23 cellular contexts compared by ENCODE assay signal in the genomic region with DNA sequence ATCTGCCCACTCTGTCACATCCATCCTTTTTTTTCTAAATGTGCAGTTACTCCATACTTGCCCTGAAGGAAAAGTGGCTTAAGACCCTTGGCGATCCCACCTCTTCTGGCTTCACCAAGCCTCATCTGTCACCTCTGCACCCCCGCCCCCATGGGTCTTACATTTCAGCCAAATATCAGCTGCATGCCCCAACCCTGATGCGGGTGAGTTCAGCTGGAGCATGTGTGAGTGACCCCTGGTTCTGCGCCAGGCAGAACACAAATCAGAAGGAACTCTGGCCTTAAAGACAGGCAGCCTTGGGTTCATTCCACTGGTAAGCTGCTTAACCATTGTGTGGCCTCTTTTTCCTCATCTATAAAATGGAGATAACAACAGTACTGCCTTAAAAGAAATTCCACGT.
DNase-seq lines count a peak whose midpoint lies in the region; ATAC-seq, FAIRE-seq and TF ChIP-seq lines count a peak whose summit lies in the region.
"Had no signal": no experiment of that assay in that cellular context is flagged by ENCODE, and none has a peak within 500 bp of the region (broad histone marks: within the 10 kb centered on the region; RNA-seq: fewer than 3 reads in every experiment).

No MANE protein-coding gene starts in this region.

- H3K4me3 ChIP-seq in right cardiac atrium (ENCODE audit: low read length): no peak overlapping the region
- H3K4me3 ChIP-seq in liver (ENCODE audit: low read depth in 1 of 3, low read length in 3 of 3): no peak overlapping the region
- H3K4me3 ChIP-seq in right lobe of liver: no peak overlapping the region
- H3K4me3 ChIP-seq in kidney (ENCODE audit: low read length in 2 of 2): no peak overlapping the region
- no peak overlapping the region for H3K4me3 ChIP-seq in neuronal stem cell (ENCODE audit: low read length in 2 of 2)
- H3K4me3 ChIP-seq: A549; BLaER1 treated with 17β-estradiol and CSF1 and Interleukin-3, amounts not matched to agents 10 nM and 100 nM had no signal

- H3K36me3 ChIP-seq in liver (ENCODE audit: control insufficient read depth in 4 of 4, insufficient read depth in 3 of 4, low read depth in 1 of 4, low read length in 3 of 4) (no peaks in the 10 kb centered on the region), right lobe of liver (no peaks in the 10 kb centered on the region), kidney (ENCODE audit: control insufficient read depth in 1 of 2, insufficient read depth in 2 of 2, low read length in 2 of 2) (no peaks in the 10 kb centered on the region), neuronal stem cell (replicated peaks in 1 of 2; ENCODE audit: control insufficient read depth in 2 of 2, insufficient read depth in 2 of 2, low read length in 2 of 2) (no peaks in the 10 kb centered on the region)
- H3K36me3 ChIP-seq: BLaER1 treated with 17β-estradiol and CSF1 and Interleukin-3, amounts not matched to agents 10 nM and 100 nM had no signal

- FAIRE-seq in kidney (lab: Jason Lieb, UNC): no peak
- FAIRE-seq: A549, D721Med, G401.6, GM12891, GM19239 had no signal

- no peak overlapping the region for H2BK12ac ChIP-seq in neuronal stem cell (ENCODE audit: low read length)

- TF ChIP-seq RAD21 in liver (IDR thresholded peaks at IDR 0.05): no peak

- no peak overlapping the region for H3K14ac ChIP-seq in neuronal stem cell (ENCODE audit: low read length)

- H3K9ac ChIP-seq in liver (ENCODE audit: low read depth in 1 of 2, low read length in 2 of 2) (no peak overlapping the region), kidney (ENCODE audit: low read length in 2 of 2) (no peak overlapping the region), neuronal stem cell (ENCODE audit: low read depth, low read length, poor library complexity) (no peak overlapping the region)
- H3K9ac ChIP-seq: BLaER1 treated with 17β-estradiol and CSF1 and Interleukin-3, amounts not matched to agents 10 nM and 100 nM had no signal

- H3K9me3 ChIP-seq in right cardiac atrium (ENCODE audit: control insufficient read depth, low read length) (no peaks in the 10 kb centered on the region), liver (ENCODE audit: control insufficient read depth in 4 of 4, low read length in 3 of 4) (no peaks in the 10 kb centered on the region), right lobe of liver (no peaks in the 10 kb centered on the region), kidney (ENCODE audit: control insufficient read depth in 1 of 2, low read length in 2 of 2) (no peaks in the 10 kb centered on the region), neuronal stem cell (replicated peaks in 1 of 2; ENCODE audit: control insufficient read depth in 2 of 2, insufficient read depth in 1 of 2, low read depth in 1 of 2, low read length in 2 of 2) (no peaks in the 10 kb centered on the region)
- H3K9me3 ChIP-seq: A549; BLaER1 treated with 17β-estradiol and CSF1 and Interleukin-3, amounts not matched to agents 10 nM and 100 nM; Caco-2 had no signal

- H2AFZ ChIP-seq in neuronal stem cell (ENCODE audit: low read length): no peak overlapping the region

- H3K27ac ChIP-seq in right cardiac atrium (ENCODE audit: low read length) (no peak overlapping the region), liver (ENCODE audit: low read depth in 1 of 2, low read length in 2 of 2) (no peak overlapping the region), right lobe of liver (no peak overlapping the region), kidney (ENCODE audit: low read depth in 2 of 2, low read length in 2 of 2) (no peak overlapping the region), neuronal stem cell (replicated peaks; ENCODE audit: low read length) (no peak overlapping the region)
- H3K27ac ChIP-seq: 22Rv1; A549; BLaER1 treated with 17β-estradiol and CSF1 and Interleukin-3, amounts not matched to agents 10 nM and 100 nM; C4-2B had no signal

- no peak for TF ChIP-seq POLR2A in right lobe of liver (IDR thresholded peaks at IDR 0.05)

- no peak overlapping the region for H2BK15ac ChIP-seq in neuronal stem cell (ENCODE audit: low read length)

- H3K79me1 ChIP-seq in neuronal stem cell (ENCODE audit: low read depth, low read length): no peaks in the 10 kb centered on the region

- H3K4me1 ChIP-seq in right cardiac atrium (ENCODE audit: control insufficient read depth, insufficient read depth, low read length) (no peaks in the 10 kb centered on the region), liver (ENCODE audit: control insufficient read depth in 4 of 4, insufficient read depth in 4 of 4, low read length in 3 of 4) (no peaks in the 10 kb centered on the region), right lobe of liver (no peaks in the 10 kb centered on the region), kidney (ENCODE audit: control insufficient read depth in 1 of 2, insufficient read depth in 1 of 2, low read depth in 1 of 2, low read length in 2 of 2) (no peaks in the 10 kb centered on the region), neuronal stem cell (ENCODE audit: control insufficient read depth in 2 of 2, insufficient read depth in 1 of 2, low read depth in 1 of 2, low read length in 2 of 2) (peaks cover 0 to 9% of the 10 kb centered on the region in 2 donors)
- H3K4me1 ChIP-seq: A549; BLaER1 treated with 17β-estradiol and CSF1 and Interleukin-3, amounts not matched to agents 10 nM and 100 nM; Caco-2 had no signal

- no peaks in the 10 kb centered on the region for H3K27me3 ChIP-seq in right cardiac atrium (ENCODE audit: control insufficient read depth, insufficient read depth)
- no peaks in the 10 kb centered on the region for H3K27me3 ChIP-seq in liver (ENCODE audit: control insufficient read depth in 4 of 4, insufficient read depth in 4 of 4, low read length in 3 of 4)
- H3K27me3 ChIP-seq in right lobe of liver: no peaks in the 10 kb centered on the region
- H3K27me3 ChIP-seq in neuronal stem cell (ENCODE audit: control insufficient read depth in 3 of 3, insufficient read depth in 3 of 3, low read depth in 1 of 3, low read length in 3 of 3): no peaks in the 10 kb centered on the region

- H3K4ac ChIP-seq in neuronal stem cell (ENCODE audit: low read length): no peak overlapping the region

- H3K23ac ChIP-seq in neuronal stem cell (ENCODE audit: low read depth, low read length, poor library complexity): no peak overlapping the region

- ATAC-seq in Right ventricle myocardium inferior (no peak), right cardiac atrium (no peak), right lobe of liver (no peak), HG03520 (IDR thresholded peaks at IDR 0.05; ENCODE audit: unreplicated experiment) (no peak)
- ATAC-seq: A549; CD8-positive, alpha-beta T cell had no signal

- intact Hi-C loops in Right ventricle myocardium inferior (cut with DNase I): no loop called here
- intact Hi-C loops in right cardiac atrium (cut with DNase I): no loop called here
- intact Hi-C loops in right lobe of liver (cut with DNase I): no loop called here
- intact Hi-C loops in kidney (cut with DNase I): no loop called here

- H3K4me2 ChIP-seq in neuronal stem cell (ENCODE audit: insufficient read depth, low read length, poor library complexity, severe bottlenecking): no peak overlapping the region
- H3K4me2 ChIP-seq: A549; BLaER1 treated with 17β-estradiol and CSF1 and Interleukin-3, amounts not matched to agents 10 nM and 100 nM had no signal

- H2AK5ac ChIP-seq in neuronal stem cell (ENCODE audit: low read depth, low read length): peak overlapping the region; percentile 32

- WGBS in right cardiac atrium: 90% methylated on average over 5 of the region's 5 CpGs
- WGBS in liver: 78% methylated on average over 5 of the region's 5 CpGs
- WGBS in right lobe of liver (ENCODE audit: insufficient coverage, low coverage, low lambda C conversion rate, missing lambda C conversion rate): 68% methylated on average over 4 of the region's 5 CpGs
- WGBS in neuronal stem cell (ENCODE audit: extremely low coverage in 2 of 2, insufficient read length in 2 of 2, insufficient replicate concordance in 1 of 2), 2 donors: no CpG with 5 or more reads among the region's 5 CpGs

- peak; percentile 50 for DNase-seq in Right ventricle myocardium inferior (ENCODE audit: missing footprints)
- no peak for DNase-seq in right cardiac atrium
- DNase-seq in right lobe of liver: no peak
- DNase-seq in kidney: peak; percentile 68
- DNase-seq in neuronal stem cell (ENCODE audit: low spot score): no peak
- DNase-seq in UCSD-AML1 (lab: John Stamatoyannopoulos, UW; ENCODE audit: unreplicated experiment): no peak
- DNase-seq: AML-193; Caco-2; Calu3; CD4-positive, alpha-beta T cell; CD8-positive, alpha-beta T cell; DMS79 treated with DMSO at 0.1 percent for 48 hours; GF-D8 had no signal

- H2BK5ac ChIP-seq in neuronal stem cell (ENCODE audit: low read length): no peak overlapping the region

- no peak overlapping the region for H3K18ac ChIP-seq in neuronal stem cell (ENCODE audit: low read length)

- no peak overlapping the region for H4K91ac ChIP-seq in neuronal stem cell (ENCODE audit: low read depth, low read length, poor library complexity)

- H2BK120ac ChIP-seq in neuronal stem cell (ENCODE audit: low read depth, low read length): no peak overlapping the region

- TF ChIP-seq CTCF in liver (IDR thresholded peaks at IDR 0.05; ENCODE audit: low read depth, low read length, missing input control) (no peak), right lobe of liver (IDR thresholded peaks at IDR 0.05) (no peak), kidney (IDR thresholded peaks at IDR 0.05; ENCODE audit: borderline replicate concordance, extremely low read depth, insufficient read depth) (no peak)

- H4K8ac ChIP-seq in neuronal stem cell (ENCODE audit: low read depth, low read length): no peak overlapping the region

TF ChIP-seq in liver, 16 proteins besides CTCF, POLR2A, EP300 and RAD21:
- TF ChIP-seq NR2F2 (IDR thresholded peaks at IDR 0.05) (peak; percentile 57), RXRA (IDR thresholded peaks at IDR 0.05) (peak; percentile 12 to 15), JUND (IDR thresholded peaks at IDR 0.05) (no peak), EGR1 (IDR thresholded peaks at IDR 0.05; ENCODE audit: low read depth in 2 of 2) (no peak)

Comparison
In these comparisons a context has a peak if more than half of its experiments do, and no peak if none do; other contexts are left out.
1. DNase-seq: peak in Right ventricle myocardium inferior (single experiment) and kidney (single experiment); none in right cardiac atrium (0 of 3), right lobe of liver (0 of 3), neuronal stem cell (single experiment) and UCSD-AML1 (single experiment).